8 cellular contexts compared by ENCODE assay signal in genomic region chr13:50123515-50123861, GRCh38.
DNase-seq lines count a peak whose midpoint lies in the region; ATAC-seq and TF ChIP-seq lines count a peak whose summit lies in the region.

No MANE protein-coding gene starts in this region.

- no peaks in the 10 kb centered on the region for H3K36me3 Mint-ChIP-seq in natural killer cell

- CTCF ChIA-PET in BJ (lab: Yijun Ruan, JAX), result interaction anchor here (2.3 kb wide), 1 partner anchor 42 kb away, joined by 11 read pairs; no protein-coding TSS in a partner anchor

- H3K9me3 Mint-ChIP-seq in natural killer cell, result no peaks in the 10 kb centered on the region

- H3K9me3 ChIP-seq in HUES48 (ENCODE audit: control insufficient read depth, insufficient read depth, low read length), result no peaks in the 10 kb centered on the region

- TF ChIP-seq CTCF in BJ (IDR thresholded peaks at IDR 0.05; ENCODE audit: insufficient read depth, low read depth, low read length) (no peak), natural killer cell (IDR thresholded peaks at IDR 0.05) (no peak)

- H3K27ac Mint-ChIP-seq in natural killer cell, result peak overlapping the region; percentile 93 to 98

- peak overlapping the region; percentile 90 for H3K4me3 Mint-ChIP-seq in natural killer cell

- peak overlapping the region; percentile 69 for H3K27ac ChIP-seq in HUES48 (ENCODE audit: low read depth, low read length)
- peak overlapping the region; percentile 97 for H3K27ac ChIP-seq in cingulate gyrus (ENCODE audit: low read depth, low read length)

- peaks cover 45% of the 10 kb centered on the region for H3K4me1 ChIP-seq in HUES48 (ENCODE audit: control insufficient read depth, insufficient read depth, low read length)

- H3K27me3 Mint-ChIP-seq in natural killer cell (ENCODE audit: low read depth in 2 of 2), result peaks cover 0 to 3% of the 10 kb centered on the region in 2 donors

- H3K27me3 ChIP-seq in BJ (ENCODE audit: control insufficient read depth, insufficient read depth, low read length) (0 out of 2 replicates have a peak, but pooled peaks cover 2% of the 10 kb centered on the region), HUES48 (ENCODE audit: control insufficient read depth, insufficient read depth, low read length) (peaks cover 77% of the 10 kb centered on the region)

- POLR2A ChIA-PET in BJ (lab: Charles Lee), result interaction anchor here (0.5 to 0.6 kb wide), 2 partner anchors 10 to 12 kb away, joined by 6 to 7 read pairs; no protein-coding TSS in a partner anchor

- H3K36me3 ChIP-seq in BJ (ENCODE audit: control insufficient read depth, insufficient read depth, low read length), result no peaks in the 10 kb centered on the region
- no peaks in the 10 kb centered on the region for H3K36me3 ChIP-seq in HUES48 (ENCODE audit: control insufficient read depth, insufficient read depth, low read length)

- H3K4me1 Mint-ChIP-seq in natural killer cell, result peaks cover 39 to 40% of the 10 kb centered on the region in 2 donors

- H3K9ac ChIP-seq in HUES48 (ENCODE audit: low read depth, low read length), result no peak overlapping the region

- no peak for DNase-seq in BJ (ENCODE audit: low read depth)
- no peak for DNase-seq in natural killer cell
- no peak for DNase-seq in NCI-H1436 (lab: John Stamatoyannopoulos, UW)
- no peak for DNase-seq in Ammon's horn (ENCODE audit: low spot score)
- no peak for DNase-seq in globus pallidus (ENCODE audit: low spot score)
- no peak for DNase-seq in cerebellum (ENCODE audit: low spot score)

- peak; percentile 0 to 14 (median 0) for ATAC-seq in natural killer cell

- intact Hi-C loops in natural killer cell (cut with micrococcal nuclease), result loop anchor here (1.0 to 10.0 kb wide), 6 partner anchors 41 to 679 kb away; partner anchors contain the start of genes CAB39L, KPNA3, SETDB2 and SPRYD7

- peak overlapping the region; percentile 68 for H3K4me3 ChIP-seq in BJ (ENCODE audit: low read depth, low read length)
- H3K4me3 ChIP-seq in HUES48 (ENCODE audit: low read depth, low read length), result peak overlapping the region; percentile 84
